Comparison of ENCODE assay signal across 28 cellular contexts in the genomic region with DNA sequence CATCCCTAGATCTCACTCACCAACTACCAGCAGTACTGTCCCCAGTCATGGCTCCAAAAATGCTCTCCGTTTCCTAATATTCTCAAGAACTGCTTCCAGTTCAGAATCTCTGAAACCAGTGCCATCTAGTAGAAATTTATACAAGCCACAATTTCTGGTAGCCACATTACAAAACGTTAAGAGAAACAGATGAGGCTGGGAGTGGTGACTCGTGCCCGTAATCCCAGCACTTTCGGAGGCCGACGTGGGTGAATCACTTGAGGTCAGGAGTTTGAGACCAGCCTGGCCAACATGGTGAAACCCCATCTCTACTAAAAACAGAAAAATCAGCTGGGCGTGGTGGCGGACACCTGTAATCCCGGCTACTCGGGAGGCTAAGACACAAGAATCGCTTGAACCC.
"Had no signal": no experiment of that assay in that cellular context is flagged by ENCODE, and none has a peak within 500 bp of the region (broad histone marks: within the 10 kb centered on the region; RNA-seq: fewer than 3 reads in every experiment).

No MANE protein-coding gene starts in this region.

- H3K27me3 ChIP-seq: brain microvascular endothelial cell had no signal

- H3K4me3 ChIP-seq: SK-N-MC had no signal

- DNase-seq: activated CD4-positive, alpha-beta memory T cell treated with anti-CD3 and anti-CD28 coated beads, Interleukin-2, amount 10 ng/mL, durations not matched to agents 7 days and 5 days; activated CD4-positive, alpha-beta T cell treated with anti-CD3 and anti-CD28 coated beads for 36 hours; activated CD4-positive, alpha-beta T cell treated with anti-CD3 and anti-CD28 coated beads, Interleukin-2, amount 50 U/mL, for 1 hour; activated CD4-positive, CD25-positive, alpha-beta regulatory T cell; activated gamma-delta T cell; activated naive CD4-positive, alpha-beta T cell treated with anti-CD3 and anti-CD28 coated beads for 36 hours; activated T-cell treated with anti-CD3 and anti-CD28 coated beads for 4 hours; activated T-cell treated with anti-CD3 and anti-CD28 coated beads, Interleukin-2, amount 50 U/mL, for 48 hours; brain microvascular endothelial cell; NCI-H1092; NCI-H1417; NCI-H1694; NCI-H2029; NCI-H2107; NCI-H345; NCI-H510A; NCI-H526 treated with DMSO at 0.1 percent for 48 hours; NCI-H82; RPMI8226; T-cell; T-helper 2 cell; T1000 had no signal

- H3K4me2 ChIP-seq: KMS-11 had no signal

- H3K36me3 ChIP-seq: brain microvascular endothelial cell had no signal

- H3K9ac ChIP-seq: KMS-11 had no signal

- ATAC-seq: activated CD4-positive, alpha-beta T cell treated with anti-CD3 and anti-CD28 coated beads for 36 hours; activated T-helper 17 cell treated with anti-CD3 and anti-CD28 coated beads, Interleukin-2, amount 50 U/mL, for 72 hours; Panc1; Right ventricle myocardium inferior; T-cell had no signal

- H3K27ac ChIP-seq: brain microvascular endothelial cell, KMS-11, SK-N-MC, VCaP had no signal
